Comparison of ENCODE assay signal across 24 cellular contexts in genomic region chr2:171253279-171253678, GRCh38.
"Had no signal": no experiment of that assay in that cellular context is flagged by ENCODE, and none has a peak within 500 bp of the region (broad histone marks: within the 10 kb centered on the region; RNA-seq: fewer than 3 reads in every experiment).

No MANE protein-coding gene starts in this region.

- H3K79me2 ChIP-seq: parathyroid adenoma had no signal

- H3K4me3 ChIP-seq: esophagus squamous epithelium, heart left ventricle, prostate gland, right lobe of liver, spleen, stomach, thyroid gland, upper lobe of left lung, uterus had no signal

- H3K27me3 Mint-ChIP-seq: effector memory CD8-positive, alpha-beta T cell; naive B cell had no signal

- H3K27me3 ChIP-seq: esophagus squamous epithelium, heart left ventricle, right lobe of liver, spleen, stomach, thyroid gland, upper lobe of left lung, uterus had no signal

- H3K9ac ChIP-seq: parathyroid adenoma had no signal

- H3K36me3 Mint-ChIP-seq: naive B cell had no signal

- H3K9me3 ChIP-seq: prostate gland, right lobe of liver, thyroid gland had no signal

- H3K4me3 Mint-ChIP-seq: dendritic cell treated with granulocyte-macrophage colony-stimulating factor and Interleukin-4, amounts not matched to agents 40 ng/mL and 50 ng/mL, for 4 days; effector memory CD8-positive, alpha-beta T cell; nephron had no signal

- H3K9me3 Mint-ChIP-seq: dendritic cell treated with granulocyte-macrophage colony-stimulating factor and Interleukin-4, amounts not matched to agents 40 ng/mL and 50 ng/mL, for 4 days had no signal

- H3K4me1 ChIP-seq: esophagus squamous epithelium, parathyroid adenoma, prostate gland, right lobe of liver, thyroid gland, upper lobe of left lung, uterus had no signal

- H3K36me3 ChIP-seq: esophagus squamous epithelium, heart left ventricle, prostate gland, right lobe of liver, spleen, stomach, thyroid gland, upper lobe of left lung, uterus had no signal

- H3K27ac ChIP-seq: epithelial cell of prostate, esophagus squamous epithelium, parathyroid adenoma, prostate gland, right lobe of liver, spleen, thyroid gland, upper lobe of left lung, uterus had no signal

- H3K27ac Mint-ChIP-seq: dendritic cell treated with granulocyte-macrophage colony-stimulating factor and Interleukin-4, amounts not matched to agents 40 ng/mL and 50 ng/mL, for 4 days; effector memory CD8-positive, alpha-beta T cell; nephron had no signal

- H3K4me1 Mint-ChIP-seq: nephron had no signal

- DNase-seq: cerebellar nuclear complex; effector memory CD8-positive, alpha-beta T cell; esophagus squamous epithelium; foreskin fibroblast; heart left ventricle; hypothalamus; mammary epithelial cell; naive B cell; retina; right lobe of liver; spleen; stimulated activated CD4-positive, alpha-beta T cell treated with anti-CD3 and anti-CD28 coated beads, Interleukin-15, amount 100 ng/mL, for 24 hours; stimulated activated CD4-positive, alpha-beta T cell treated with anti-CD3 and anti-CD28 coated beads, Interleukin-2, amount 100 ng/mL, for 24 hours; stimulated activated CD4-positive, alpha-beta T cell treated with anti-CD3 and anti-CD28 coated beads, Interleukin-4, amount 100 ng/mL, for 4 hours; stimulated activated naive CD4-positive, alpha-beta T cell; stomach; thyroid gland; upper lobe of left lung; uterus had no signal
